Comparison of ENCODE assay signal across 17 cellular contexts in genomic region chr3:110790631-110791030, GRCh38.
A peak's percentile ranks its signal among the peaks of the same experiment; 100 is the strongest.
DNase-seq lines count a peak whose midpoint lies in the region; ATAC-seq, FAIRE-seq and TF ChIP-seq lines count a peak whose summit lies in the region.
"Had no signal": no experiment of that assay in that cellular context is flagged by ENCODE, and none has a peak within 500 bp of the region (broad histone marks: within the 10 kb centered on the region; RNA-seq: fewer than 3 reads in every experiment).

No MANE protein-coding gene starts in this region.

- H3K36me3 Mint-ChIP-seq in endothelial cell (ENCODE audit: low read depth, unreplicated experiment): no peaks in the 10 kb centered on the region
- H3K36me3 Mint-ChIP-seq in stimulated activated effector memory CD8-positive, alpha-beta T cell treated with anti-CD3 and anti-CD28 coated beads, Interleukin-12 subunit alpha, Interleukin-12 subunit beta, amount 100 ng/mL, for 72 hours: no peaks in the 10 kb centered on the region

- H3K79me2 ChIP-seq in GM23248 (ENCODE audit: insufficient read depth): no peaks in the 10 kb centered on the region

- no peak overlapping the region for H3K9ac ChIP-seq in GM23248

- H3K36me3 ChIP-seq in GM23248 (ENCODE audit: low read depth): no peaks in the 10 kb centered on the region
- H3K36me3 ChIP-seq in pancreas: no peaks in the 10 kb centered on the region
- H3K36me3 ChIP-seq: HAP-1 had no signal

- ATAC-seq in pancreas: no peak
- no peak for ATAC-seq in stimulated activated effector memory CD8-positive, alpha-beta T cell treated with anti-CD3 and anti-CD28 coated beads, Interleukin-12 subunit alpha, Interleukin-12 subunit beta, amount 100 ng/mL, for 72 hours
- ATAC-seq: K562 had no signal

- H3K27ac ChIP-seq in GM23248 (peak overlapping the region; percentile 58; the same call in 1 of the 2 replicates), pancreas (no peak overlapping the region)
- H3K27ac ChIP-seq: HL-60 had no signal

- H3K9me2 ChIP-seq in GM23248 (ENCODE audit: insufficient read depth): no peaks in the 10 kb centered on the region

- TF ChIP-seq CTCF in pancreas (IDR thresholded peaks at IDR 0.05) (no peak), endothelial cell (IDR thresholded peaks at IDR 0.05; ENCODE audit: unreplicated experiment) (no peak)

- H3K4me1 ChIP-seq in GM23248 (ENCODE audit: insufficient read depth): peaks cover 39% of the 10 kb centered on the region
- H3K4me1 ChIP-seq in pancreas: no peaks in the 10 kb centered on the region
- H3K4me1 ChIP-seq: HAP-1 had no signal

- H3F3A ChIP-seq in GM23248 (ENCODE audit: insufficient read depth): peaks cover 15% of the 10 kb centered on the region

- no peaks in the 10 kb centered on the region for H4K20me1 ChIP-seq in GM23248 (ENCODE audit: insufficient read depth)

- H2AFZ ChIP-seq in GM23248: peak overlapping the region; percentile 65

- no peaks in the 10 kb centered on the region for H3K4me1 Mint-ChIP-seq in endothelial cell (ENCODE audit: unreplicated experiment)
- no peaks in the 10 kb centered on the region for H3K4me1 Mint-ChIP-seq in stimulated activated effector memory CD8-positive, alpha-beta T cell treated with anti-CD3 and anti-CD28 coated beads, Interleukin-12 subunit alpha, Interleukin-12 subunit beta, amount 100 ng/mL, for 72 hours
- H3K4me1 Mint-ChIP-seq: B cell had no signal

- H3K27ac Mint-ChIP-seq in endothelial cell (ENCODE audit: unreplicated experiment): no peak overlapping the region
- H3K27ac Mint-ChIP-seq in stimulated activated effector memory CD8-positive, alpha-beta T cell treated with anti-CD3 and anti-CD28 coated beads, Interleukin-12 subunit alpha, Interleukin-12 subunit beta, amount 100 ng/mL, for 72 hours: no peak overlapping the region
- H3K27ac Mint-ChIP-seq: B cell; CD4-positive, alpha-beta T cell had no signal

- no peak for DNase-seq in GM23248
- peak; percentile 17 for DNase-seq in RPMI7951 (ENCODE audit: low read depth)
- DNase-seq in foreskin melanocyte: peak; percentile 53
- no peak for DNase-seq in pancreas
- DNase-seq in endothelial cell (ENCODE audit: low spot score): no peak
- DNase-seq in stimulated activated effector memory CD8-positive, alpha-beta T cell treated with anti-CD3 and anti-CD28 coated beads, Interleukin-12 subunit alpha, Interleukin-12 subunit beta, amount 100 ng/mL, for 72 hours (ENCODE audit: low spot score in 2 of 2): no peak
- no peak for DNase-seq in NCI-H1436 treated with DMSO at 0.1 percent for 48 hours (lab: John Stamatoyannopoulos, UW)
- DNase-seq: C1 segment of cervical spinal cord; CD4-positive, alpha-beta T cell; DMS79 treated with DMSO at 0.1 percent for 48 hours; EL had no signal

- no peaks in the 10 kb centered on the region for H3K9me3 ChIP-seq in GM23248 (ENCODE audit: low read depth)
- H3K9me3 ChIP-seq in pancreas: no peaks in the 10 kb centered on the region
- H3K9me3 ChIP-seq: HAP-1 had no signal

- H3K4me3 ChIP-seq in GM23248 (no peak overlapping the region), pancreas (no peak overlapping the region)
- H3K4me3 ChIP-seq: HAP-1, K562 had no signal

- FAIRE-seq in pancreas (lab: Jason Lieb, UNC): no peak
- FAIRE-seq: GM12891, H1, K562 had no signal

- H3K9me3 Mint-ChIP-seq in endothelial cell (ENCODE audit: unreplicated experiment): no peaks in the 10 kb centered on the region
- no peaks in the 10 kb centered on the region for H3K9me3 Mint-ChIP-seq in stimulated activated effector memory CD8-positive, alpha-beta T cell treated with anti-CD3 and anti-CD28 coated beads, Interleukin-12 subunit alpha, Interleukin-12 subunit beta, amount 100 ng/mL, for 72 hours
- H3K9me3 Mint-ChIP-seq: CD4-positive, alpha-beta T cell had no signal

- 76 to 80% methylated on average over 2 of the region's 2 CpGs for WGBS in GM23248 (ENCODE audit: low coverage in 1 of 2, low lambda C conversion rate in 2 of 2, missing lambda C conversion rate in 2 of 2), 2 experiments
- 86 to 89% methylated on average over 2 of the region's 2 CpGs for WGBS in pancreas, 2 donors

- intact Hi-C loops in pancreas (cut with DNase I): no loop called here

- in situ Hi-C loops in GM23248 (cut with MboI): no loop called here

- no peaks in the 10 kb centered on the region for H3K27me3 Mint-ChIP-seq in endothelial cell (ENCODE audit: unreplicated experiment)

- H3K4me3 Mint-ChIP-seq in endothelial cell (ENCODE audit: unreplicated experiment): no peak overlapping the region
- no peak overlapping the region for H3K4me3 Mint-ChIP-seq in stimulated activated effector memory CD8-positive, alpha-beta T cell treated with anti-CD3 and anti-CD28 coated beads, Interleukin-12 subunit alpha, Interleukin-12 subunit beta, amount 100 ng/mL, for 72 hours
- H3K4me3 Mint-ChIP-seq: B cell; CD4-positive, alpha-beta T cell had no signal

- peak overlapping the region; percentile 50 for H3K4me2 ChIP-seq in GM23248 (ENCODE audit: unreplicated experiment)

- H3K27me3 ChIP-seq in GM23248 (replicated peaks; ENCODE audit: insufficient read depth) (no peaks in the 10 kb centered on the region), pancreas (no peaks in the 10 kb centered on the region)

Comparison
In these comparisons a context has a peak if more than half of its experiments do, and no peak if none do; other contexts are left out.
1. DNase-seq: peak in RPMI7951 (single experiment) and foreskin melanocyte (single experiment); none in GM23248 (single experiment), pancreas (0 of 6), endothelial cell (single experiment), stimulated activated effector memory CD8-positive, alpha-beta T cell treated with anti-CD3 and anti-CD28 coated beads, Interleukin-12 subunit alpha, Interleukin-12 subunit beta, amount 100 ng/mL, for 72 hours (0 of 2) and NCI-H1436 treated with DMSO at 0.1 percent for 48 hours (single experiment).